18 cellular contexts compared by ENCODE assay signal in genomic region chr17:58637011-58637570, GRCh38. TPM values are rescaled to one million over a fixed set of nuclear protein-coding genes. Genes with fewer than 3 reads are reported as not detected.
A peak's percentile ranks its signal among the peaks of the same experiment; 100 is the strongest.
DNase-seq lines count a peak whose midpoint lies in the region; ATAC-seq and TF ChIP-seq lines count a peak whose summit lies in the region.
"Had no signal": no experiment of that assay in that cellular context is flagged by ENCODE, and none has a peak within 500 bp of the region (broad histone marks: within the 10 kb centered on the region; RNA-seq: fewer than 3 reads in every experiment).

No MANE protein-coding gene starts in this region.

- H3K79me2 ChIP-seq in mesendoderm (ENCODE audit: control insufficient read depth, insufficient read depth, low read length) = no peaks in the 10 kb centered on the region

- H3K4me1 Mint-ChIP-seq in type B pancreatic cell (ENCODE audit: unreplicated experiment) = no peaks in the 10 kb centered on the region

- H2BK120ac ChIP-seq in IMR-90 (ENCODE audit: low read depth, low read length) (no peak overlapping the region), mesendoderm (ENCODE audit: low read depth, low read length) (no peak overlapping the region)

- ATAC-seq in IMR-90 (ENCODE audit: low read depth) (0 out of 2 replicates have a peak, but pooled peaks have one; percentile 27), esophagus mucosa (no peak)

- H3K23ac ChIP-seq in IMR-90 (ENCODE audit: low read depth, low read length) (no peak overlapping the region), mesendoderm (ENCODE audit: low read length) (no peak overlapping the region)

- TF ChIP-seq CTCF in IMR-90 (conservative IDR thresholded peaks at IDR 0.05; ENCODE audit: low read depth, low read length) (no peak), type B pancreatic cell (conservative IDR thresholded peaks at IDR 0.05) (no peak)

- intact Hi-C loops in IMR-90 (cut with micrococcal nuclease) = loop anchor here (10.0 kb wide), 1 partner anchor 518 kb away; the partner anchor contains the start of genes PRR11 and SKA2

- no peak overlapping the region for H2BK15ac ChIP-seq in IMR-90 (ENCODE audit: low read depth, low read length)
- H2BK15ac ChIP-seq in mesendoderm (replicated peaks; ENCODE audit: low read depth) = no peak overlapping the region

- H3K56ac ChIP-seq in IMR-90 (ENCODE audit: extremely low read depth, insufficient read depth, low read length) = no peak overlapping the region
- no peak overlapping the region for H3K56ac ChIP-seq in mesendoderm (ENCODE audit: low read length)

- dilution Hi-C loops in IMR-90 (cut with HindIII; ENCODE audit: low sequenced_read_pairs, unreplicated experiment) = no loop called here

- no peak overlapping the region for H3K14ac ChIP-seq in IMR-90 (replicated peaks; ENCODE audit: low read depth, low read length)

- peak overlapping the region; percentile 42 for H3K27ac Mint-ChIP-seq in type B pancreatic cell
- H3K27ac Mint-ChIP-seq: CD4-positive, alpha-beta memory T cell had no signal

- CTCF ChIA-PET in IMR-90 (lab: Yijun Ruan, JAX) = no interaction called here

- DNase-seq in IMR-90 (no peak), SJCRH30 (peak; percentile 64 to 72), mesendoderm (peak; percentile 58), type B pancreatic cell (ENCODE audit: extremely low spot score, unreplicated experiment) (no peak), globus pallidus (ENCODE audit: low spot score) (no peak)
- DNase-seq: C1 segment of cervical spinal cord; Calu3; CD4-positive, alpha-beta memory T cell; COR-L47; DMS53; DMS79 treated with DMSO at 0.1 percent for 48 hours; GF-D8; GM23248; H7; HCEC 1CT had no signal

- H2AFZ ChIP-seq in IMR-90 (replicated peaks; ENCODE audit: low read length, poor library complexity) = no peak overlapping the region
- H2AFZ ChIP-seq: GM23248 had no signal

- H4K91ac ChIP-seq in IMR-90 (ENCODE audit: insufficient read depth, low read depth, low read length) = no peak overlapping the region

- H3K4me2 ChIP-seq in IMR-90 (ENCODE audit: low read depth, low read length) (no peak overlapping the region), mesendoderm (ENCODE audit: low read length) (no peak overlapping the region)

- H4K8ac ChIP-seq in IMR-90 (ENCODE audit: low read depth in 2 of 2, low read length in 2 of 2) = no peak overlapping the region
- no peak overlapping the region for H4K8ac ChIP-seq in mesendoderm (ENCODE audit: low read depth, low read length)

- no peak overlapping the region for H2BK20ac ChIP-seq in IMR-90 (ENCODE audit: low read depth, low read length)

- in situ Hi-C loops in IMR-90 (cut with MboI; ENCODE audit: low sequenced_read_pairs) = loop anchor here (10.0 kb wide), 1 partner anchor 122 kb away; the partner anchor contains the start of gene MTMR4

- no peaks in the 10 kb centered on the region for H3K36me3 ChIP-seq in IMR-90 (ENCODE audit: control insufficient read depth, insufficient read depth, low read length)
- no peaks in the 10 kb centered on the region for H3K36me3 ChIP-seq in SJCRH30
- H3K36me3 ChIP-seq in mesendoderm (ENCODE audit: control insufficient read depth, insufficient read depth, low read length) = no peaks in the 10 kb centered on the region

- H3K79me1 ChIP-seq in IMR-90 (ENCODE audit: low read depth in 1 of 2, low read length in 2 of 2) = no peaks in the 10 kb centered on the region
- no peaks in the 10 kb centered on the region for H3K79me1 ChIP-seq in mesendoderm (ENCODE audit: low read length)

- H3K4me1 ChIP-seq in IMR-90 (ENCODE audit: control insufficient read depth, insufficient read depth, low read length) = no peaks in the 10 kb centered on the region
- H3K4me1 ChIP-seq in SJCRH30 = peaks cover 16% of the 10 kb centered on the region
- H3K4me1 ChIP-seq in mesendoderm (ENCODE audit: control insufficient read depth, low read depth, low read length) = peaks cover under 1% of the 10 kb centered on the region

- POLR2A ChIA-PET in IMR-90 (lab: Charles Lee; ENCODE audit: unreplicated experiment) = interaction anchor here (0.6 kb wide), 1 partner anchor 514 kb away, joined by 3 read pairs; no protein-coding TSS in a partner anchor

- H3K27me3 Mint-ChIP-seq in type B pancreatic cell = no peaks in the 10 kb centered on the region
- H3K27me3 Mint-ChIP-seq: CD4-positive, alpha-beta memory T cell had no signal

- H3K27me3 ChIP-seq in IMR-90 (ENCODE audit: control insufficient read depth, insufficient read depth, low read length) = no peaks in the 10 kb centered on the region
- H3K27me3 ChIP-seq in SJCRH30 = no peaks in the 10 kb centered on the region
- H3K27me3 ChIP-seq in mesendoderm (ENCODE audit: insufficient read depth, low read length, poor library complexity) = no peaks in the 10 kb centered on the region

- no peaks in the 10 kb centered on the region for H4K20me1 ChIP-seq in IMR-90 (ENCODE audit: insufficient read depth, low read length)

- H3K27ac ChIP-seq in IMR-90 (ENCODE audit: insufficient read depth, low read length) = no peak overlapping the region
- H3K27ac ChIP-seq in SJCRH30 = peak overlapping the region; percentile 63
- H3K27ac ChIP-seq in mesendoderm (ENCODE audit: low read depth, low read length) = no peak overlapping the region
- H3K27ac ChIP-seq: GM23248 had no signal

- no peak overlapping the region for H3K18ac ChIP-seq in IMR-90 (ENCODE audit: low read depth, low read length)
- H3K18ac ChIP-seq in mesendoderm (ENCODE audit: low read length) = no peak overlapping the region

- H3K4me3 Mint-ChIP-seq in type B pancreatic cell = no peak overlapping the region
- H3K4me3 Mint-ChIP-seq: CD4-positive, alpha-beta memory T cell had no signal

- no peak overlapping the region for H4K5ac ChIP-seq in IMR-90 (ENCODE audit: low read depth, low read length)
- no peak overlapping the region for H4K5ac ChIP-seq in mesendoderm (ENCODE audit: low read length)

- no peaks in the 10 kb centered on the region for H3K9me3 ChIP-seq in IMR-90 (ENCODE audit: control insufficient read depth, insufficient read depth, low read length)
- H3K9me3 ChIP-seq in SJCRH30 (replicated peaks) = no peaks in the 10 kb centered on the region

- TF ChIP-seq POLR2A in IMR-90 (IDR thresholded peaks at IDR 0.05; ENCODE audit: low read depth, low read length) = no peak

- H3K4ac ChIP-seq in IMR-90 (ENCODE audit: low read depth, low read length) (no peak overlapping the region), mesendoderm (ENCODE audit: low read depth, low read length) (no peak overlapping the region)

- H3K36me3 Mint-ChIP-seq in type B pancreatic cell = no peaks in the 10 kb centered on the region
- H3K36me3 Mint-ChIP-seq: CD4-positive, alpha-beta memory T cell had no signal

- no peak overlapping the region for H3K9ac ChIP-seq in IMR-90 (ENCODE audit: low read depth, low read length)
- H3K9ac ChIP-seq in mesendoderm (ENCODE audit: low read length) = no peak overlapping the region
- H3K9ac ChIP-seq: GM23248 had no signal

- no TSS peak for BruUV-seq in IMR-90 (replicated peaks; lab: Mats Ljungman, UMichigan)

- H2AK9ac ChIP-seq in IMR-90 (replicated peaks; ENCODE audit: low read depth, low read length, poor library complexity) = no peak overlapping the region

- no peak for TF ChIP-seq RAD21 in IMR-90 (IDR thresholded peaks at IDR 0.05; ENCODE audit: low read length)

- WGBS in IMR-90 (ENCODE audit: extremely low coverage in 2 of 2, insufficient read length in 1 of 2), 2 experiments = 70% methylated on average over 2 of the region's 12 CpGs; no CpG with 5 or more reads in 1 of the 2 experiments
- WGBS in mesendoderm (ENCODE audit: extremely low coverage, insufficient coverage, low lambda C conversion rate) = no CpG with 5 or more reads among the region's 12 CpGs

- H3K4me3 ChIP-seq in IMR-90 (ENCODE audit: insufficient read depth, low read depth, low read length) = no peak overlapping the region
- H3K4me3 ChIP-seq in SJCRH30 = peak overlapping the region; percentile 4; the same call in 1 of the 2 replicates
- no peak overlapping the region for H3K4me3 ChIP-seq in mesendoderm (ENCODE audit: low read length)
- H3K4me3 ChIP-seq: GM23248 had no signal

- H2BK5ac ChIP-seq in IMR-90 (ENCODE audit: low read depth, low read length, poor library complexity, severe bottlenecking) (no peak overlapping the region), mesendoderm (ENCODE audit: low read length) (no peak overlapping the region)

- H3K9me3 Mint-ChIP-seq in type B pancreatic cell = no peaks in the 10 kb centered on the region

- no peaks in the 10 kb centered on the region; the same call in 1 of the 2 replicates for H3K9me1 ChIP-seq in IMR-90 (ENCODE audit: insufficient read depth, low read length)

- H2AK5ac ChIP-seq in IMR-90 (ENCODE audit: low read depth, low read length) (no peak overlapping the region), mesendoderm (ENCODE audit: low read length) (no peak overlapping the region)

TF ChIP-seq in IMR-90, 13 proteins besides CTCF, POLR2A, EP300 and RAD21 (continues in another document):
- TF ChIP-seq NFE2L2 (IDR thresholded peaks at IDR 0.05; ENCODE audit: low read depth, low read length) (no peak), BHLHE40 (IDR thresholded peaks at IDR 0.05; ENCODE audit: low read depth, low read length) (no peak), MAZ (IDR thresholded peaks at IDR 0.05; ENCODE audit: borderline replicate concordance, low read depth, low read length) (no peak)

RNA-seq across cellular contexts. Expression of gene TEX14, which starts 54.8 kb away (rescaled TPM):
- total RNA-seq in IMR-90 (2012; rRNA removed) (not detected in 2 replicates), type B pancreatic cell (ENCODE audit: low replicate concordance) (0.17 and 0.34 TPM in 2 replicates), esophagus mucosa (0.24 TPM)
- polyA plus RNA-seq in IMR-90 (2012; rRNA removed) = not detected in 2 replicates
- not detected in 2 replicates for polyA plus RNA-seq in IMR-90 (2012; cell fraction: cytosol; rRNA removed)
- polyA plus RNA-seq in IMR-90 (2012; cell fraction: nucleus; rRNA removed; ENCODE audit: low replicate concordance) = 0.01 and 0.02 TPM in 2 replicates
- 2.4 and 3.4 TPM in 2 replicates for total RNA-seq in SJCRH30 (2014; rRNA removed; shearing (Covaris generic))
- 0.55 TPM for polyA plus RNA-seq in mesendoderm (2013, experiment 1 of 2)
- polyA plus RNA-seq in mesendoderm (2013, experiment 2 of 2) = 0.36 TPM
- total RNA-seq: Daoy, G401, GM23248 had no signal
- polyA plus RNA-seq: CD4-positive, alpha-beta memory T cell had no signal

RNA-seq across cellular contexts. Expression of gene RAD51C, which starts 55.3 kb away (rescaled TPM):
- total RNA-seq in IMR-90 (2012; rRNA removed) (21.1 and 28.6 TPM in 2 replicates), type B pancreatic cell (ENCODE audit: low replicate concordance) (32.0 and 36.8 TPM in 2 replicates), esophagus mucosa (15.1 TPM)
- 21.4 and 28.3 TPM in 2 replicates for polyA plus RNA-seq in IMR-90 (2012; rRNA removed)
- polyA plus RNA-seq in IMR-90 (2012; cell fraction: cytosol; rRNA removed) = 4.9 and 5.6 TPM in 2 replicates
- 2.0 and 8.6 TPM in 2 replicates for polyA plus RNA-seq in IMR-90 (2012; cell fraction: nucleus; rRNA removed; ENCODE audit: low replicate concordance)
- total RNA-seq in SJCRH30 (2014; rRNA removed; shearing (Covaris generic)) = 71.5 and 91.2 TPM in 2 replicates
- polyA plus RNA-seq in mesendoderm (2013, experiment 1 of 2) = 33.5 TPM
- 30.2 TPM for polyA plus RNA-seq in mesendoderm (2013, experiment 2 of 2)

Comparison
In these comparisons a context has a peak if more than half of its experiments do, and no peak if none do; other contexts are left out.
1. DNase-seq: peak in SJCRH30 (2 of 2) and mesendoderm (single experiment); none in IMR-90 (single experiment), type B pancreatic cell (single experiment) and globus pallidus (single experiment).